In the genomic region with DNA sequence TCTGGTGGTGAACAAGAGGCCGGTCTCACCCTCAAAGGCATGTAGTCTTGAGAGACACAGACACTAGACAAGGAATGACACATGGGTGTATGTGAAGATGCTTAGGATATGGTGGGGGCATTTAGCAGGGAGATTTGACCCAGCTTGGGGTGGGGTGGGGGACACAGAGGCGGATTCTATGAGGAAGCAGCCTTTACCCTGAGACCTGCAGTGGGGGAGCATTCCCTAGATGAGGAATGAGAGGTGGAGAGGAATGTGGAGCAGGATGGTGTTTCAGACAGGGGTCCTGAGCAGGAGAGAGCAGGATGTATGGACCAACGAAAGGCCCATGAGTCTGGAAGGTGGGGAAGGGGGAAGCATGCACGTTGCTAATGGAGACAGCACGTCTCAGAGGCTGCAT, we compare ENCODE assay signal across 14 cellular contexts. TPM values are rescaled to one million over a fixed set of nuclear protein-coding genes. Genes with fewer than 3 reads are reported as not detected.
DNase-seq lines count a peak whose midpoint lies in the region; ATAC-seq and TF ChIP-seq lines count a peak whose summit lies in the region.
"Had no signal": no experiment of that assay in that cellular context is flagged by ENCODE, and none has a peak within 500 bp of the region (broad histone marks: within the 10 kb centered on the region; RNA-seq: fewer than 3 reads in every experiment).

No MANE protein-coding gene starts in this region.

- H3K36me3 ChIP-seq in RWPE2 (ENCODE audit: low read depth), result no peaks in the 10 kb centered on the region
- H3K36me3 ChIP-seq in osteoblast (ENCODE audit: insufficient read depth, low read length), result no peaks in the 10 kb centered on the region

- H3K4me3 ChIP-seq in RWPE2 (ENCODE audit: severe bottlenecking) (no peak overlapping the region), osteoblast (ENCODE audit: insufficient read depth, low read length) (no peak overlapping the region)
- H3K4me3 ChIP-seq: GM23338 had no signal

- CTCF ChIA-PET in activated CD8-positive, alpha-beta memory T cell treated with anti-CD3 and anti-CD28 coated beads, Interleukin-2, amount 10 ng/mL, durations not matched to agents 7 days and 5 days (lab: Charles Lee), result no interaction called here

- no peak for ATAC-seq in activated CD8-positive, alpha-beta memory T cell treated with anti-CD3 and anti-CD28 coated beads, Interleukin-2, amount 10 ng/mL, durations not matched to agents 7 days and 5 days
- ATAC-seq in RWPE2 (ENCODE audit: low read depth) (no peak), Right ventricle myocardium inferior (no peak)

- H3K9me3 ChIP-seq in RWPE2 (ENCODE audit: severe bottlenecking), result peaks cover 14% of the 10 kb centered on the region
- H3K9me3 ChIP-seq in osteoblast (ENCODE audit: low read depth, low read length), result no peaks in the 10 kb centered on the region

- H3K27ac ChIP-seq in RWPE2 (ENCODE audit: poor library complexity, severe bottlenecking) (no peak overlapping the region), temporal lobe (ENCODE audit: low read depth, low read length) (peak overlapping the region; percentile 46), osteoblast (ENCODE audit: low read depth, low read length) (no peak overlapping the region)

- H3K4me2 ChIP-seq in osteoblast (ENCODE audit: insufficient read depth, low read length), result no peak overlapping the region
- H3K4me2 ChIP-seq: GM23338 had no signal

- no peak overlapping the region for H2AFZ ChIP-seq in osteoblast (ENCODE audit: low read length)
- H2AFZ ChIP-seq: GM23338 had no signal

- no peaks in the 10 kb centered on the region for H4K20me1 ChIP-seq in osteoblast (ENCODE audit: insufficient read depth, low read length)

- peak; percentile 11 for DNase-seq in activated CD8-positive, alpha-beta memory T cell treated with anti-CD3 and anti-CD28 coated beads, Interleukin-2, amount 10 ng/mL, durations not matched to agents 7 days and 5 days
- DNase-seq in activated CD8-positive, alpha-beta memory T cell treated with anti-CD3 and anti-CD28 coated beads, Interleukin-2, amount 50 U/mL, for 48 hours, result no peak
- DNase-seq in RWPE2 (ENCODE audit: low spot score), result peak; percentile 51
- peak; percentile 11 for DNase-seq in ecto neural progenitor cell (ENCODE audit: low spot score)
- DNase-seq in NOMO-1 (lab: John Stamatoyannopoulos, UW; ENCODE audit: unreplicated experiment in 2 of 2), result no peak
- no peak for DNase-seq in Right ventricle myocardium inferior (ENCODE audit: missing footprints)
- no peak for DNase-seq in osteoblast (ENCODE audit: insufficient read length, low spot score, missing footprints)
- DNase-seq: 8988T; CD4-positive, CD25-positive, alpha-beta regulatory T cell; CD8-positive, alpha-beta memory T cell; COR-L47; HCEC 1CT had no signal

- no peaks in the 10 kb centered on the region for H3K4me1 Mint-ChIP-seq in activated CD8-positive, alpha-beta memory T cell treated with anti-CD3 and anti-CD28 coated beads, Interleukin-2, amount 10 ng/mL, durations not matched to agents 7 days and 5 days
- H3K4me1 Mint-ChIP-seq: CD4-positive, CD25-positive, alpha-beta regulatory T cell; CD8-positive, alpha-beta memory T cell; GM23338 had no signal

- intact Hi-C loops in Right ventricle myocardium inferior (cut with DNase I), result no loop called here

- H3K27me3 ChIP-seq in RWPE2 (ENCODE audit: insufficient read depth, poor library complexity, severe bottlenecking) (peaks cover 67% of the 10 kb centered on the region), osteoblast (ENCODE audit: insufficient read depth, low read length) (no peaks in the 10 kb centered on the region)

- no peaks in the 10 kb centered on the region for H3K27me3 Mint-ChIP-seq in activated CD8-positive, alpha-beta memory T cell treated with anti-CD3 and anti-CD28 coated beads, Interleukin-2, amount 10 ng/mL, durations not matched to agents 7 days and 5 days
- H3K27me3 Mint-ChIP-seq: CD4-positive, CD25-positive, alpha-beta regulatory T cell had no signal

- H3K36me3 Mint-ChIP-seq in activated CD8-positive, alpha-beta memory T cell treated with anti-CD3 and anti-CD28 coated beads, Interleukin-2, amount 10 ng/mL, durations not matched to agents 7 days and 5 days, result no peaks in the 10 kb centered on the region
- H3K36me3 Mint-ChIP-seq: CD4-positive, CD25-positive, alpha-beta regulatory T cell had no signal

- no peaks in the 10 kb centered on the region for H3K4me1 ChIP-seq in RWPE2 (ENCODE audit: insufficient read depth, poor library complexity, severe bottlenecking)
- no peaks in the 10 kb centered on the region for H3K4me1 ChIP-seq in osteoblast (ENCODE audit: insufficient read depth, low read length)

- peaks cover 9% of the 10 kb centered on the region for H3K9me3 Mint-ChIP-seq in activated CD8-positive, alpha-beta memory T cell treated with anti-CD3 and anti-CD28 coated beads, Interleukin-2, amount 10 ng/mL, durations not matched to agents 7 days and 5 days (ENCODE audit: low read depth)

- no peaks in the 10 kb centered on the region for H3K79me2 ChIP-seq in osteoblast (ENCODE audit: insufficient read depth, low read length)

- H3K27ac Mint-ChIP-seq in activated CD8-positive, alpha-beta memory T cell treated with anti-CD3 and anti-CD28 coated beads, Interleukin-2, amount 10 ng/mL, durations not matched to agents 7 days and 5 days, result no peak overlapping the region
- H3K27ac Mint-ChIP-seq: CD4-positive, CD25-positive, alpha-beta regulatory T cell; GM23338 had no signal

- no peak for TF ChIP-seq CTCF in RWPE2 (IDR thresholded peaks at IDR 0.05; ENCODE audit: poor library complexity, severe bottlenecking)
- TF ChIP-seq CTCF in osteoblast (IDR thresholded peaks at IDR 0.05; ENCODE audit: extremely low read depth, low read depth, low read length), result no peak

- no peak overlapping the region for H3K4me3 Mint-ChIP-seq in activated CD8-positive, alpha-beta memory T cell treated with anti-CD3 and anti-CD28 coated beads, Interleukin-2, amount 10 ng/mL, durations not matched to agents 7 days and 5 days
- H3K4me3 Mint-ChIP-seq: CD4-positive, CD25-positive, alpha-beta regulatory T cell; CD8-positive, alpha-beta memory T cell; GM23338 had no signal

RNA-seq across cellular contexts. Expression of a gene that starts 57.8 kb away (rescaled TPM):
- not detected for total RNA-seq in activated CD8-positive, alpha-beta memory T cell treated with anti-CD3 and anti-CD28 coated beads, Interleukin-2, amount 10 ng/mL, durations not matched to agents 7 days and 5 days
- total RNA-seq in temporal lobe (31.0 TPM), Right ventricle myocardium inferior (9.9 TPM), osteoblast (not detected in 2 replicates)
- total RNA-seq: CD4-positive, CD25-positive, alpha-beta regulatory T cell; CD8-positive, alpha-beta memory T cell had no signal

Comparison
In these comparisons a context has a peak if more than half of its experiments do, and no peak if none do; other contexts are left out.
1. DNase-seq: peak in activated CD8-positive, alpha-beta memory T cell treated with anti-CD3 and anti-CD28 coated beads, Interleukin-2, amount 10 ng/mL, durations not matched to agents 7 days and 5 days (single experiment), RWPE2 (single experiment) and ecto neural progenitor cell (single experiment); none in activated CD8-positive, alpha-beta memory T cell treated with anti-CD3 and anti-CD28 coated beads, Interleukin-2, amount 50 U/mL, for 48 hours (single experiment), NOMO-1 (0 of 2), Right ventricle myocardium inferior (single experiment) and osteoblast (single experiment).
2. RNA of a gene that starts 57.8 kb away (total RNA-seq): 31.0 TPM in temporal lobe (single experiment) and 9.9 TPM in Right ventricle myocardium inferior (single experiment); not detected in activated CD8-positive, alpha-beta memory T cell treated with anti-CD3 and anti-CD28 coated beads, Interleukin-2, amount 10 ng/mL, durations not matched to agents 7 days and 5 days and not detected in osteoblast; every median in the first group is over 10 times any median in the second.